In the genomic region with DNA sequence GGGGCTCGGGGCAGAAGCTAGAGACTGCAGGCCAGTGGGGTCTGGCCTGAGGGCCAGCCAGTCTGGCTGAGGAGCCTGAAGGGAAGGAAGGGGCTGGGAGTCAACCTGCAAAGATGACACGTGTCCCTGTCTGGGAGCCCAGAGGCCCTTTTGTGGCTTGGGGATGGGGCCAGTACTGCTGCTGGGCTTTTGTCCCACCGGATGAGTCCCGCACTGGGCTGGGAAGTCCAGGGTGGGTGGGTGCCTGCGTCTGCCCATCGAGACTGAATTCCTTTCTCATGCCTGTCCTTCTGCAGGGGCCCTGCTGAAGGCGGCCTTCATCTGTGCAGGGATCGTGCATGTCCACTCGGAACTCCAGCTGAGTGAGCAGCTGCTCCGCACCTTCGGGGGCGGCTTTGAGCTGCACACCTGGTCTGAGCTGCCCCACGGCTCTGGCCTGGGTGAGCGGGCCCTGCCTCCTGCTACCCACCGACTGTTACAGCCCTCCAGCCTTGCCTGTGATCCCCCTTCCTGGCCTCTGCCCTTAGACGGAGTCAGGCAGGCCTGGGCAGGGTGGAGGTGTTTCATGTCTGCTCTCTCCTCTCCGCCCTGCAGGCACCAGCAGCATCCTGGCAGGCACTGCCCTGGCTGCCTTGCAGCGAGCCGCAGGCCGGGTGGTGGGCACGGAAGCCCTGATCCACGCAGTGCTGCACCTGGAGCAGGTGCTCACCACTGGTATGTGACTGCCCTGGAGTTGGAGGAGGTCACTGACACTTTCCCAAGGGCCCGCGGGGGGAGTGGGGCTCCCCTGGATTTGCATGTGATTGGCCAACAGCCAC, we compare ENCODE assay signal across 16 cellular contexts. TPM values are rescaled to one million over a fixed set of nuclear protein-coding genes. Genes with fewer than 3 reads are reported as not detected.
DNase-seq lines count a peak whose midpoint lies in the region; ATAC-seq, FAIRE-seq and TF ChIP-seq lines count a peak whose summit lies in the region.
"Had no signal": no experiment of that assay in that cellular context is flagged by ENCODE, and none has a peak within 500 bp of the region (broad histone marks: within the 10 kb centered on the region; RNA-seq: fewer than 3 reads in every experiment).

No MANE protein-coding gene starts in this region.

- peak overlapping the region; percentile 34 for H3K27ac Mint-ChIP-seq in activated CD8-positive, alpha-beta T cell treated with anti-CD3 and anti-CD28 coated beads, Interleukin-2, amount 10 ng/mL, durations not matched to agents 7 days and 5 days
- H3K27ac Mint-ChIP-seq in stimulated activated effector memory CD8-positive, alpha-beta T cell treated with anti-CD3 and anti-CD28 coated beads, Interleukin-12 subunit alpha, Interleukin-12 subunit beta, amount 100 ng/mL, for 72 hours = peak overlapping the region; percentile 92
- H3K27ac Mint-ChIP-seq: mesothelial cell of epicardium had no signal

- no peak overlapping the region for H3K4me2 ChIP-seq in HepG2 (ENCODE audit: low read depth, low read length)

- no peak overlapping the region for H3K9ac ChIP-seq in HepG2 (ENCODE audit: insufficient read depth, low read depth, low read length)

- H3K9me3 ChIP-seq in HepG2 (ENCODE audit: low read length) (no peaks in the 10 kb centered on the region), right lobe of liver (no peaks in the 10 kb centered on the region), right cardiac atrium (ENCODE audit: control insufficient read depth, low read length) (no peaks in the 10 kb centered on the region)
- H3K9me3 ChIP-seq: heart right ventricle, right atrium auricular region, testis had no signal

- POLR2A ChIA-PET in HepG2 (lab: Yijun Ruan, JAX) = no interaction called here
- POLR2A ChIA-PET in activated CD8-positive, alpha-beta T cell treated with anti-CD3 and anti-CD28 coated beads, Interleukin-2, amount 10 ng/mL, durations not matched to agents 7 days and 5 days (lab: Charles Lee) = interaction anchor here (0.9 kb wide), 1 partner anchor 100 kb away, joined by 3 read pairs; no protein-coding TSS in a partner anchor

- no peak overlapping the region for H3K4me3 Mint-ChIP-seq in activated CD8-positive, alpha-beta T cell treated with anti-CD3 and anti-CD28 coated beads, Interleukin-2, amount 10 ng/mL, durations not matched to agents 7 days and 5 days
- H3K4me3 Mint-ChIP-seq in stimulated activated effector memory CD8-positive, alpha-beta T cell treated with anti-CD3 and anti-CD28 coated beads, Interleukin-12 subunit alpha, Interleukin-12 subunit beta, amount 100 ng/mL, for 72 hours = no peak overlapping the region
- H3K4me3 Mint-ChIP-seq: activated naive CD8-positive, alpha-beta T cell treated with anti-CD3 and anti-CD28 coated beads, Interleukin-2, amount 10 ng/mL, durations not matched to agents 7 days and 5 days; mesothelial cell of epicardium; neural crest cell had no signal

- no peak for FAIRE-seq in HepG2 (lab: Jason Lieb, UNC)

- DNase-seq in HepG2 (ENCODE audit: low spot score) (no peak), right lobe of liver (no peak), GM13977 (ENCODE audit: low spot score) (no peak), right cardiac atrium (no peak)
- no peak for DNase-seq in activated CD8-positive, alpha-beta T cell treated with anti-CD3 and anti-CD28 coated beads, Interleukin-2, amount 10 ng/mL, durations not matched to agents 7 days and 5 days
- no peak for DNase-seq in stimulated activated effector memory CD8-positive, alpha-beta T cell treated with anti-CD3 and anti-CD28 coated beads, Interleukin-12 subunit alpha, Interleukin-12 subunit beta, amount 100 ng/mL, for 72 hours (ENCODE audit: low spot score in 2 of 2)
- DNase-seq: activated naive CD8-positive, alpha-beta T cell treated with anti-CD3 and anti-CD28 coated beads, Interleukin-2, amount 10 ng/mL, durations not matched to agents 7 days and 5 days; GDM1; heart right ventricle; SW 1271; testis; WERI-Rb-1 had no signal

- H3K4me3 ChIP-seq in HepG2 (replicated peaks in 1 of 3; ENCODE audit: insufficient read depth in 1 of 3, low read depth in 2 of 3, low read length in 3 of 3) (no peak overlapping the region), right lobe of liver (no peak overlapping the region), right cardiac atrium (ENCODE audit: low read length) (no peak overlapping the region)
- H3K4me3 ChIP-seq: dorsolateral prefrontal cortex, heart right ventricle, right atrium auricular region, testis had no signal

- H3K36me3 ChIP-seq in HepG2 (replicated peaks in 1 of 2; ENCODE audit: control insufficient read depth in 1 of 2, insufficient read depth in 2 of 2, low read length in 2 of 2) (peaks cover 7 to 17% of the 10 kb centered on the region in 2 experiments; a peak in 4 of 5 replicates), right lobe of liver (peaks cover 0 to 36% (median under 1%) of the 10 kb centered on the region in 4 donors)

- no TSS peak for BruUV-seq in HepG2 (replicated peaks; lab: Mats Ljungman, UMichigan)

- H3K27me3 ChIP-seq in HepG2 (ENCODE audit: control insufficient read depth in 1 of 2, insufficient read depth in 2 of 2, low read length in 2 of 2) = no peaks in the 10 kb centered on the region
- no peaks in the 10 kb centered on the region for H3K27me3 ChIP-seq in right lobe of liver
- H3K27me3 ChIP-seq in right cardiac atrium (ENCODE audit: control insufficient read depth, insufficient read depth) = no peaks in the 10 kb centered on the region
- H3K27me3 ChIP-seq: dorsolateral prefrontal cortex, heart right ventricle, right atrium auricular region, testis had no signal

- CTCF ChIA-PET in HepG2 (lab: Yijun Ruan, JAX; ENCODE audit: low intra/inter-chr PET ratio, low total read pairs) = no interaction called here
- CTCF ChIA-PET in activated CD8-positive, alpha-beta T cell treated with anti-CD3 and anti-CD28 coated beads, Interleukin-2, amount 10 ng/mL, durations not matched to agents 7 days and 5 days (lab: Charles Lee) = interaction anchor here (0.7 to 2.2 kb wide), 3 partner anchors 81 to 105 kb away, joined by 3 to 7 read pairs (median 4); no protein-coding TSS in a partner anchor

- H3K9me3 Mint-ChIP-seq in activated CD8-positive, alpha-beta T cell treated with anti-CD3 and anti-CD28 coated beads, Interleukin-2, amount 10 ng/mL, durations not matched to agents 7 days and 5 days (ENCODE audit: insufficient read depth) = no peaks in the 10 kb centered on the region
- no peaks in the 10 kb centered on the region for H3K9me3 Mint-ChIP-seq in stimulated activated effector memory CD8-positive, alpha-beta T cell treated with anti-CD3 and anti-CD28 coated beads, Interleukin-12 subunit alpha, Interleukin-12 subunit beta, amount 100 ng/mL, for 72 hours
- H3K9me3 Mint-ChIP-seq: activated naive CD8-positive, alpha-beta T cell treated with anti-CD3 and anti-CD28 coated beads, Interleukin-2, amount 10 ng/mL, durations not matched to agents 7 days and 5 days; mesothelial cell of epicardium; neural crest cell had no signal

- 92% methylated on average over 14 of the region's 24 CpGs for WGBS in HepG2 (ENCODE audit: low lambda C conversion rate)
- no CpG with 5 or more reads among the region's 24 CpGs for WGBS in right lobe of liver (ENCODE audit: insufficient coverage, low coverage, low lambda C conversion rate, missing lambda C conversion rate)
- WGBS in right cardiac atrium = 90% methylated on average over 24 of the region's 24 CpGs

- peaks cover 27% of the 10 kb centered on the region for H3K4me1 Mint-ChIP-seq in activated CD8-positive, alpha-beta T cell treated with anti-CD3 and anti-CD28 coated beads, Interleukin-2, amount 10 ng/mL, durations not matched to agents 7 days and 5 days (ENCODE audit: low read depth)
- peaks cover 30% of the 10 kb centered on the region for H3K4me1 Mint-ChIP-seq in stimulated activated effector memory CD8-positive, alpha-beta T cell treated with anti-CD3 and anti-CD28 coated beads, Interleukin-12 subunit alpha, Interleukin-12 subunit beta, amount 100 ng/mL, for 72 hours
- H3K4me1 Mint-ChIP-seq: neural crest cell had no signal

- H3K79me2 ChIP-seq in HepG2 (ENCODE audit: insufficient read depth, low read length) = no peaks in the 10 kb centered on the region

- H2AFZ ChIP-seq in HepG2 (ENCODE audit: low read length) = no peak overlapping the region

- H3K27ac ChIP-seq in HepG2 (ENCODE audit: extremely low read length, insufficient read depth, low read length) (no peak overlapping the region), right lobe of liver (no peak overlapping the region), right cardiac atrium (ENCODE audit: low read length) (no peak overlapping the region)
- H3K27ac ChIP-seq: testis had no signal

- no peak for ATAC-seq in HepG2
- no peak for ATAC-seq in right lobe of liver
- no peak for ATAC-seq in activated CD8-positive, alpha-beta T cell treated with anti-CD3 and anti-CD28 coated beads, Interleukin-2, amount 10 ng/mL, durations not matched to agents 7 days and 5 days
- ATAC-seq in stimulated activated effector memory CD8-positive, alpha-beta T cell treated with anti-CD3 and anti-CD28 coated beads, Interleukin-12 subunit alpha, Interleukin-12 subunit beta, amount 100 ng/mL, for 72 hours = no peak
- ATAC-seq in right cardiac atrium = no peak

- TF ChIP-seq RAD21 in HepG2 (CRISPR knock-in tag; IDR thresholded peaks at IDR 0.05) = no peak

- TF ChIP-seq POLR2A in HepG2 (IDR thresholded peaks at IDR 0.05; ENCODE audit: insufficient read depth in 1 of 2, low read depth in 2 of 2, low read length in 2 of 2) = no peak
- no peak for TF ChIP-seq POLR2A in right lobe of liver (IDR thresholded peaks at IDR 0.05)

- H3K4me1 ChIP-seq in HepG2 (ENCODE audit: insufficient read depth, low read length) (peaks cover 5% of the 10 kb centered on the region; the same call in 1 of the 2 replicates), right lobe of liver (no peaks in the 10 kb centered on the region), right cardiac atrium (ENCODE audit: control insufficient read depth, insufficient read depth, low read length) (no peaks in the 10 kb centered on the region)
- H3K4me1 ChIP-seq: testis had no signal

- TF ChIP-seq EP300 in HepG2 (IDR thresholded peaks at IDR 0.05; ENCODE audit: low read depth in 2 of 2, low read length in 2 of 2) (no peak), HepG2 (CRISPR knock-in tag; IDR thresholded peaks at IDR 0.05; ENCODE audit: borderline replicate concordance) (no peak)

- H3K27me3 Mint-ChIP-seq in activated CD8-positive, alpha-beta T cell treated with anti-CD3 and anti-CD28 coated beads, Interleukin-2, amount 10 ng/mL, durations not matched to agents 7 days and 5 days (ENCODE audit: low read depth) = no peaks in the 10 kb centered on the region
- H3K27me3 Mint-ChIP-seq: activated naive CD8-positive, alpha-beta T cell treated with anti-CD3 and anti-CD28 coated beads, Interleukin-2, amount 10 ng/mL, durations not matched to agents 7 days and 5 days had no signal

- in situ Hi-C loops in HepG2 (cut with HindIII; ENCODE audit: extremely low pct_ligation_motif_present, low pct_unique_long_range_greater_than_20kb) (no loop called here), GM13977 (cut with MboI; ENCODE audit: low pct_unique_long_range_greater_than_20kb, low sequenced_read_pairs, unreplicated experiment) (no loop called here)

- intact Hi-C loops in HepG2 (cut with micrococcal nuclease; ENCODE audit: unreplicated experiment) = no loop called here
- intact Hi-C loops in right lobe of liver (cut with DNase I) = no loop called here
- intact Hi-C loops in right cardiac atrium (cut with DNase I) = loop anchor here in 2 of 4 donors (10.0 kb wide), 1 partner anchor 80 kb away; no protein-coding TSS in a partner anchor

- H4K20me1 ChIP-seq in HepG2 (ENCODE audit: insufficient read depth, low read length) = no peaks in the 10 kb centered on the region

- TF ChIP-seq CTCF in HepG2 (CRISPR knock-in tag; IDR thresholded peaks at IDR 0.05) (no peak), right lobe of liver (IDR thresholded peaks at IDR 0.05) (no peak), GM13977 (IDR thresholded peaks at IDR 0.05; ENCODE audit: extremely low read depth, insufficient read depth, missing control alignments) (no peak)

- peaks cover 5% of the 10 kb centered on the region for H3K36me3 Mint-ChIP-seq in activated CD8-positive, alpha-beta T cell treated with anti-CD3 and anti-CD28 coated beads, Interleukin-2, amount 10 ng/mL, durations not matched to agents 7 days and 5 days (ENCODE audit: low read depth)
- peaks cover 6% of the 10 kb centered on the region for H3K36me3 Mint-ChIP-seq in stimulated activated effector memory CD8-positive, alpha-beta T cell treated with anti-CD3 and anti-CD28 coated beads, Interleukin-12 subunit alpha, Interleukin-12 subunit beta, amount 100 ng/mL, for 72 hours
- H3K36me3 Mint-ChIP-seq: activated naive CD8-positive, alpha-beta T cell treated with anti-CD3 and anti-CD28 coated beads, Interleukin-2, amount 10 ng/mL, durations not matched to agents 7 days and 5 days had no signal

RNA-seq across cellular contexts. Expression of gene FCSK, which starts 20.9 kb away (rescaled TPM):
- 4.9 and 9.1 TPM in 2 replicates for total RNA-seq in HepG2 (2016; rRNA removed; fragmentation: Illumina TruSeq; extraction: Trizol)
- total RNA-seq in HepG2 (2016; cell fraction: cytosol; rRNA removed; fragmentation: Illumina TruSeq; extraction: Trizol; ENCODE audit: low read depth) = 4.4 and 5.2 TPM in 2 replicates
- total RNA-seq in HepG2 (2016; cell fraction: insoluble cytoplasmic fraction; rRNA removed; fragmentation: Illumina TruSeq; extraction: Trizol) = 4.2 and 8.4 TPM in 2 replicates
- 2.6 and 3.0 TPM in 2 replicates for total RNA-seq in HepG2 (2016; cell fraction: membrane; rRNA removed; fragmentation: Illumina TruSeq; extraction: Trizol)
- 12.1 and 12.8 TPM in 2 replicates for total RNA-seq in HepG2 (2016; cell fraction: nucleus; rRNA removed; fragmentation: Illumina TruSeq; extraction: Trizol)
- 15.0 and 19.2 TPM in 2 replicates for polyA plus RNA-seq in HepG2 (2011; rRNA removed)
- polyA plus RNA-seq in HepG2 (2011; cell fraction: cytosol; rRNA removed) = 6.7 and 8.3 TPM in 2 replicates
- polyA plus RNA-seq in HepG2 (2011; cell fraction: nucleus; rRNA removed) = 81.8 and 104 TPM in 2 replicates
- polyA plus RNA-seq in HepG2 (2012) = 6.2 and 6.4 TPM in 2 replicates
- polyA plus RNA-seq in HepG2 (2016; cell fraction: cytosol; fragmentation: Illumina TruSeq; extraction: Trizol; ENCODE audit: low read depth) = 0.53 and 0.70 TPM in 2 replicates
- 3.5 and 3.9 TPM in 2 replicates for polyA plus RNA-seq in HepG2 (2016; cell fraction: insoluble cytoplasmic fraction; fragmentation: Illumina TruSeq; extraction: Trizol; ENCODE audit: low read depth)
- polyA plus RNA-seq in HepG2 (2016; cell fraction: membrane; fragmentation: Illumina TruSeq; extraction: Trizol; ENCODE audit: low read depth) = 1.2 and 1.3 TPM in 2 replicates
- polyA plus RNA-seq in HepG2 (2016; cell fraction: nucleus; fragmentation: Illumina TruSeq; extraction: Trizol; ENCODE audit: insufficient read depth, low read depth) = 28.7 and 33.1 TPM in 2 replicates
- 24.8 and 29.5 TPM in 2 replicates for polyA minus RNA-seq in HepG2 (2011; rRNA and poly(A)+ RNA removed; ENCODE audit: low replicate concordance)
- polyA minus RNA-seq in HepG2 (2011; cell fraction: cytosol; rRNA and poly(A)+ RNA removed) = 4.3 and 5.3 TPM in 2 replicates
- 15.6 and 19.0 TPM in 2 replicates for polyA minus RNA-seq in HepG2 (2011; cell fraction: nucleus; rRNA and poly(A)+ RNA removed)
- total RNA-seq in right lobe of liver = 10 to 100 TPM; 10.9 to 16.7 (median 13.4) TPM
- 10 to 100 TPM; 17.3 to 18.8 TPM for total RNA-seq in activated CD8-positive, alpha-beta T cell treated with anti-CD3 and anti-CD28 coated beads, Interleukin-2, amount 10 ng/mL, durations not matched to agents 7 days and 5 days
- 10 to 100 TPM; 10.4 to 12.3 (median 11.7) TPM for total RNA-seq in right cardiac atrium
- 8.3 TPM for polyA plus RNA-seq in right cardiac atrium

RNA-seq across cellular contexts. Expression of gene ST3GAL2, which starts 36.4 kb away (rescaled TPM):
- total RNA-seq in HepG2 (2016; rRNA removed; fragmentation: Illumina TruSeq; extraction: Trizol) = 17.8 and 24.9 TPM in 2 replicates
- 3.6 TPM in 2 replicates for total RNA-seq in HepG2 (2016; cell fraction: cytosol; rRNA removed; fragmentation: Illumina TruSeq; extraction: Trizol; ENCODE audit: low read depth)
- total RNA-seq in HepG2 (2016; cell fraction: insoluble cytoplasmic fraction; rRNA removed; fragmentation: Illumina TruSeq; extraction: Trizol) = 15.8 and 25.9 TPM in 2 replicates
- total RNA-seq in HepG2 (2016; cell fraction: membrane; rRNA removed; fragmentation: Illumina TruSeq; extraction: Trizol) = 14.6 and 18.9 TPM in 2 replicates
- total RNA-seq in HepG2 (2016; cell fraction: nucleus; rRNA removed; fragmentation: Illumina TruSeq; extraction: Trizol) = 15.0 and 18.9 TPM in 2 replicates
- polyA plus RNA-seq in HepG2 (2011; rRNA removed) = 16.3 and 17.0 TPM in 2 replicates
- polyA plus RNA-seq in HepG2 (2011; cell fraction: cytosol; rRNA removed) = 10.9 and 15.5 TPM in 2 replicates
- polyA plus RNA-seq in HepG2 (2011; cell fraction: nucleus; rRNA removed) = 14.6 and 16.7 TPM in 2 replicates
- polyA plus RNA-seq in HepG2 (2012) = 13.3 and 16.9 TPM in 2 replicates
- 2.3 and 2.9 TPM in 2 replicates for polyA plus RNA-seq in HepG2 (2016; cell fraction: cytosol; fragmentation: Illumina TruSeq; extraction: Trizol; ENCODE audit: low read depth)
- polyA plus RNA-seq in HepG2 (2016; cell fraction: insoluble cytoplasmic fraction; fragmentation: Illumina TruSeq; extraction: Trizol; ENCODE audit: low read depth) = 20.4 and 21.6 TPM in 2 replicates
- 11.6 and 11.9 TPM in 2 replicates for polyA plus RNA-seq in HepG2 (2016; cell fraction: membrane; fragmentation: Illumina TruSeq; extraction: Trizol; ENCODE audit: low read depth)
- 22.8 and 26.4 TPM in 2 replicates for polyA plus RNA-seq in HepG2 (2016; cell fraction: nucleus; fragmentation: Illumina TruSeq; extraction: Trizol; ENCODE audit: insufficient read depth, low read depth)
- polyA minus RNA-seq in HepG2 (2011; rRNA and poly(A)+ RNA removed; ENCODE audit: low replicate concordance) = 49.4 and 94.6 TPM in 2 replicates
- polyA minus RNA-seq in HepG2 (2011; cell fraction: cytosol; rRNA and poly(A)+ RNA removed) = 25.8 and 27.6 TPM in 2 replicates
- 22.4 and 31.0 TPM in 2 replicates for polyA minus RNA-seq in HepG2 (2011; cell fraction: nucleus; rRNA and poly(A)+ RNA removed)
- 10 to 100 TPM; 10.4 to 16.7 (median 14.5) TPM for total RNA-seq in right lobe of liver
- total RNA-seq in activated CD8-positive, alpha-beta T cell treated with anti-CD3 and anti-CD28 coated beads, Interleukin-2, amount 10 ng/mL, durations not matched to agents 7 days and 5 days = 10 to 100 TPM; 34.1 to 39.0 TPM
- total RNA-seq in right cardiac atrium = 10 to 100 TPM; 15.4 to 21.3 (median 19.9) TPM
- 13.3 TPM for polyA plus RNA-seq in right cardiac atrium

RNA-seq across cellular contexts. Expression of gene COG4, which starts 48.1 kb away (rescaled TPM):
- total RNA-seq in HepG2 (2016; rRNA removed; fragmentation: Illumina TruSeq; extraction: Trizol) (73.8 and 85.7 TPM in 2 replicates), right lobe of liver (10 to 100 TPM; 24.5 to 32.9 (median 30.7) TPM), right cardiac atrium (10 to 100 TPM; 30.7 to 40.8 (median 37.3) TPM)
- total RNA-seq in HepG2 (2016; cell fraction: cytosol; rRNA removed; fragmentation: Illumina TruSeq; extraction: Trizol; ENCODE audit: low read depth) = 9.8 and 10.8 TPM in 2 replicates
- total RNA-seq in HepG2 (2016; cell fraction: insoluble cytoplasmic fraction; rRNA removed; fragmentation: Illumina TruSeq; extraction: Trizol) = 73.6 and 85.8 TPM in 2 replicates
- 16.2 and 17.5 TPM in 2 replicates for total RNA-seq in HepG2 (2016; cell fraction: membrane; rRNA removed; fragmentation: Illumina TruSeq; extraction: Trizol)
- total RNA-seq in HepG2 (2016; cell fraction: nucleus; rRNA removed; fragmentation: Illumina TruSeq; extraction: Trizol) = 47.2 and 51.5 TPM in 2 replicates
- polyA plus RNA-seq in HepG2 (2011; rRNA removed) (51.1 and 52.7 TPM in 2 replicates), right cardiac atrium (29.2 TPM)
- polyA plus RNA-seq in HepG2 (2011; cell fraction: cytosol; rRNA removed) = 40.4 and 61.2 TPM in 2 replicates
- 138 and 141 TPM in 2 replicates for polyA plus RNA-seq in HepG2 (2011; cell fraction: nucleus; rRNA removed)
- polyA plus RNA-seq in HepG2 (2012) = 38.9 and 41.3 TPM in 2 replicates
- polyA plus RNA-seq in HepG2 (2016; cell fraction: cytosol; fragmentation: Illumina TruSeq; extraction: Trizol; ENCODE audit: low read depth) = 4.5 and 4.8 TPM in 2 replicates
- 53.2 and 57.0 TPM in 2 replicates for polyA plus RNA-seq in HepG2 (2016; cell fraction: insoluble cytoplasmic fraction; fragmentation: Illumina TruSeq; extraction: Trizol; ENCODE audit: low read depth)
- polyA plus RNA-seq in HepG2 (2016; cell fraction: membrane; fragmentation: Illumina TruSeq; extraction: Trizol; ENCODE audit: low read depth) = 5.8 and 7.8 TPM in 2 replicates
- polyA plus RNA-seq in HepG2 (2016; cell fraction: nucleus; fragmentation: Illumina TruSeq; extraction: Trizol; ENCODE audit: insufficient read depth, low read depth) = 75.3 and 76.0 TPM in 2 replicates
- 62.6 and 88.2 TPM in 2 replicates for polyA minus RNA-seq in HepG2 (2011; rRNA and poly(A)+ RNA removed; ENCODE audit: low replicate concordance)
- 21.7 and 23.0 TPM in 2 replicates for polyA minus RNA-seq in HepG2 (2011; cell fraction: cytosol; rRNA and poly(A)+ RNA removed)
- 43.4 and 56.8 TPM in 2 replicates for polyA minus RNA-seq in HepG2 (2011; cell fraction: nucleus; rRNA and poly(A)+ RNA removed)
- total RNA-seq in activated CD8-positive, alpha-beta T cell treated with anti-CD3 and anti-CD28 coated beads, Interleukin-2, amount 10 ng/mL, durations not matched to agents 7 days and 5 days = 10 to 100 TPM; 62.1 to 71.3 TPM

RNA-seq across cellular contexts. Expression of gene SF3B3, which starts 48.4 kb away (rescaled TPM):
- 500 and 817 TPM in 2 replicates for total RNA-seq in HepG2 (2016; rRNA removed; fragmentation: Illumina TruSeq; extraction: Trizol)
- 52.3 and 54.5 TPM in 2 replicates for total RNA-seq in HepG2 (2016; cell fraction: cytosol; rRNA removed; fragmentation: Illumina TruSeq; extraction: Trizol; ENCODE audit: low read depth)
- total RNA-seq in HepG2 (2016; cell fraction: insoluble cytoplasmic fraction; rRNA removed; fragmentation: Illumina TruSeq; extraction: Trizol) = 484 and 682 TPM in 2 replicates
- total RNA-seq in HepG2 (2016; cell fraction: membrane; rRNA removed; fragmentation: Illumina TruSeq; extraction: Trizol) = 138 and 170 TPM in 2 replicates
- total RNA-seq in HepG2 (2016; cell fraction: nucleus; rRNA removed; fragmentation: Illumina TruSeq; extraction: Trizol) = 336 and 347 TPM in 2 replicates
- 140 and 157 TPM in 2 replicates for polyA plus RNA-seq in HepG2 (2011; rRNA removed)
- polyA plus RNA-seq in HepG2 (2011; cell fraction: cytosol; rRNA removed) = 134 and 147 TPM in 2 replicates
- 150 and 189 TPM in 2 replicates for polyA plus RNA-seq in HepG2 (2011; cell fraction: nucleus; rRNA removed)
- 211 and 269 TPM in 2 replicates for polyA plus RNA-seq in HepG2 (2012)
- polyA plus RNA-seq in HepG2 (2016; cell fraction: cytosol; fragmentation: Illumina TruSeq; extraction: Trizol; ENCODE audit: low read depth) = 31.7 and 36.7 TPM in 2 replicates
- polyA plus RNA-seq in HepG2 (2016; cell fraction: insoluble cytoplasmic fraction; fragmentation: Illumina TruSeq; extraction: Trizol; ENCODE audit: low read depth) = 551 and 651 TPM in 2 replicates
- polyA plus RNA-seq in HepG2 (2016; cell fraction: membrane; fragmentation: Illumina TruSeq; extraction: Trizol; ENCODE audit: low read depth) = 103 and 131 TPM in 2 replicates
- polyA plus RNA-seq in HepG2 (2016; cell fraction: nucleus; fragmentation: Illumina TruSeq; extraction: Trizol; ENCODE audit: insufficient read depth, low read depth) = 452 and 475 TPM in 2 replicates
- polyA minus RNA-seq in HepG2 (2011; rRNA and poly(A)+ RNA removed; ENCODE audit: low replicate concordance) = 774 and 825 TPM in 2 replicates
- 152 and 162 TPM in 2 replicates for polyA minus RNA-seq in HepG2 (2011; cell fraction: cytosol; rRNA and poly(A)+ RNA removed)
- polyA minus RNA-seq in HepG2 (2011; cell fraction: nucleus; rRNA and poly(A)+ RNA removed) = 238 and 284 TPM in 2 replicates
- 100 to 1,000 TPM in 1 of 6 experiments, 10 to 100 TPM in 5; 51.4 to 110 (median 90.7) TPM for total RNA-seq in right lobe of liver
- 100 to 1,000 TPM; 399 to 420 TPM for total RNA-seq in activated CD8-positive, alpha-beta T cell treated with anti-CD3 and anti-CD28 coated beads, Interleukin-2, amount 10 ng/mL, durations not matched to agents 7 days and 5 days
- total RNA-seq in right cardiac atrium = 100 to 1,000 TPM; 138 to 154 (median 144) TPM
- polyA plus RNA-seq in right cardiac atrium = 67.5 TPM
